In the genomic region with DNA sequence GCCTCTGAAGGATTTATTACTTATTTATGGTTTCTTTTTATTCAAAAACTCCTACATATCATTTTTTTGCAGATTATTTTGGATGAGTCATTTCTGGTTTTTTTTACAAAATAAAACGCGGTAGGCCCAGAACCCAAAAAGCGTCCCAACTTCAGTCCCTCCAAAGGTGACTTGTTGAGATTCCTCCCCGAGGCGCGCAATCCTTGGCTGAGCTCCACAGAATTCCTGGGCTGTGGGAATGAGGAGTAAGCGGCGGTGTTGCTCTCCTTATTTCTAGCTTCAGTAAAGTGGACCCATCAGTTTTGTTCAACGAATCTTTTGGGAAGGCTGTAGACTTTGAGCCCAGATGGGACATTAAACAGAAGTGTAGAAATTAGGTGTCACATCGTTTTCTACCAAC, we compare ENCODE assay signal across 18 cellular contexts.
DNase-seq lines count a peak whose midpoint lies in the region; ATAC-seq, FAIRE-seq and TF ChIP-seq lines count a peak whose summit lies in the region.
"Had no signal": no experiment of that assay in that cellular context is flagged by ENCODE, and none has a peak within 500 bp of the region (broad histone marks: within the 10 kb centered on the region; RNA-seq: fewer than 3 reads in every experiment).

No MANE protein-coding gene starts in this region.

- no peaks in the 10 kb centered on the region for H3K79me1 ChIP-seq in H9 (ENCODE audit: insufficient read depth, low read depth, low read length, poor library complexity, severe bottlenecking)

- H3K4me1 ChIP-seq in H9 (ENCODE audit: insufficient read depth, low read length), result no peaks in the 10 kb centered on the region
- H3K4me1 ChIP-seq in foreskin keratinocyte, result no peaks in the 10 kb centered on the region
- H3K4me1 ChIP-seq: BLaER1 had no signal

- H2BK5ac ChIP-seq in H9 (ENCODE audit: insufficient read length, low read length), result no peak overlapping the region

- H3K9me3 ChIP-seq in H9 (ENCODE audit: control insufficient read depth, low read depth, low read length), result no peaks in the 10 kb centered on the region
- H3K9me3 ChIP-seq: BLaER1 had no signal

- H3K14ac ChIP-seq in H9 (ENCODE audit: insufficient read depth, low read length), result no peak overlapping the region

- peaks cover 5 to 12% of the 10 kb centered on the region in 2 experiments for H3K4me1 Mint-ChIP-seq in H9
- H3K4me1 Mint-ChIP-seq: CD14-positive monocyte; CD4-positive, alpha-beta memory T cell had no signal

- H2BK15ac ChIP-seq in H9 (ENCODE audit: low read depth, low read length), result no peak overlapping the region

- no peak overlapping the region for H3K56ac ChIP-seq in H9 (ENCODE audit: insufficient read length, low read depth, low read length)

- no peak for TF ChIP-seq CTCF in H9 (conservative IDR thresholded peaks at IDR 0.05)
- no peak for TF ChIP-seq CTCF in foreskin keratinocyte (conservative IDR thresholded peaks at IDR 0.05)

- H3K18ac ChIP-seq in H9 (ENCODE audit: insufficient read length, low read depth, low read length), result no peak overlapping the region

- H3K23ac ChIP-seq in H9 (ENCODE audit: insufficient read length, low read depth, low read length), result no peak overlapping the region

- H3K4me2 ChIP-seq in H9 (ENCODE audit: insufficient read depth, insufficient read length, low read length), result no peak overlapping the region
- H3K4me2 ChIP-seq: BLaER1 had no signal

- no CpG with 5 or more reads among the region's 10 CpGs for WGBS in H9 (ENCODE audit: extremely low coverage, insufficient read length, low lambda C conversion rate)

- in situ Hi-C loops in T47D (cut with HindIII; ENCODE audit: low pct_unique_long_range_greater_than_20kb, low sequenced_read_pairs), result no loop called here

- H2AFZ ChIP-seq in H9 (ENCODE audit: low read length), result no peak overlapping the region

- no peak overlapping the region for H3K9ac ChIP-seq in H9 (ENCODE audit: extremely low read depth, insufficient read length, low read length)
- H3K9ac ChIP-seq: BLaER1 had no signal

- no peak overlapping the region for H2BK120ac ChIP-seq in H9 (ENCODE audit: low read depth, low read length, poor library complexity, severe bottlenecking)

- H3K79me2 ChIP-seq in H9 (ENCODE audit: insufficient read depth, low read length), result no peaks in the 10 kb centered on the region

- no peaks in the 10 kb centered on the region for H3K27me3 Mint-ChIP-seq in H9 (ENCODE audit: low read depth)

- H4K91ac ChIP-seq in H9 (ENCODE audit: insufficient read length, low read depth, low read length), result no peak overlapping the region

- no peak overlapping the region for H3K4ac ChIP-seq in H9 (ENCODE audit: low read depth, low read length)

- no peak overlapping the region for H4K5ac ChIP-seq in H9 (ENCODE audit: insufficient read length, low read depth, low read length)

- H2BK12ac ChIP-seq in H9 (ENCODE audit: insufficient read length, low read depth, low read length), result no peak overlapping the region

- H3K27me3 ChIP-seq in H9 (ENCODE audit: insufficient read depth, low read length), result no peaks in the 10 kb centered on the region
- peaks cover 1% of the 10 kb centered on the region for H3K27me3 ChIP-seq in foreskin keratinocyte
- H3K27me3 ChIP-seq: BLaER1 had no signal

- no peak overlapping the region for H2BK20ac ChIP-seq in H9 (ENCODE audit: low read depth, low read length, poor library complexity, severe bottlenecking)

- H3K36me3 Mint-ChIP-seq in H9 (ENCODE audit: insufficient read depth in 1 of 3, low read depth in 3 of 3), result peaks cover 26 to 58% (median 53%) of the 10 kb centered on the region in 3 experiments
- H3K36me3 Mint-ChIP-seq: CD14-positive monocyte; CD4-positive, alpha-beta memory T cell had no signal

- peak overlapping the region in 2 of 3 experiments; percentile 19 to 80; a peak in 2 of 7 replicates for H3K27ac Mint-ChIP-seq in H9
- H3K27ac Mint-ChIP-seq: CD14-positive monocyte had no signal

- H4K8ac ChIP-seq in H9 (replicated peaks; ENCODE audit: insufficient read length, low read depth, low read length), result no peak overlapping the region

- ATAC-seq in foreskin keratinocyte, result peak; percentile 41
- no peak for ATAC-seq in GM19467 (IDR thresholded peaks at IDR 0.05; ENCODE audit: unreplicated experiment)
- no peak for ATAC-seq in HG02885 (IDR thresholded peaks at IDR 0.05; ENCODE audit: poor library complexity, unreplicated experiment)

- H3K4me3 Mint-ChIP-seq in H9, result no peak overlapping the region
- H3K4me3 Mint-ChIP-seq: CD14-positive monocyte; CD4-positive, alpha-beta memory T cell had no signal

- no peak for DNase-seq in H9
- peak; percentile 23 to 72 for DNase-seq in T47D (ENCODE audit: low read depth in 1 of 2, low spot score in 1 of 2)
- peak; percentile 13 to 20 for DNase-seq in foreskin keratinocyte
- DNase-seq in urothelium cell line (ENCODE audit: low spot score), result peak; percentile 16
- no peak for DNase-seq in COLO668 (lab: John Stamatoyannopoulos, UW; ENCODE audit: unreplicated experiment)
- DNase-seq: 8988T; Calu3; CD4-positive, alpha-beta memory T cell; DND-41; GOT3; H7 had no signal

- peaks cover 10 to 19% of the 10 kb centered on the region in 2 experiments; a peak in 3 of 5 replicates for H3K9me3 Mint-ChIP-seq in H9

- H3K27ac ChIP-seq in H9 (ENCODE audit: insufficient read length, low read depth, low read length), result no peak overlapping the region
- no peak overlapping the region for H3K27ac ChIP-seq in foreskin keratinocyte
- H3K27ac ChIP-seq: BLaER1, HL-60 had no signal

- H3K23me2 ChIP-seq in H9 (ENCODE audit: insufficient read length, low read depth, low read length, poor library complexity, severe bottlenecking), result no peaks in the 10 kb centered on the region

- FAIRE-seq in urothelium cell line (lab: Jason Lieb, UNC), result no peak
- FAIRE-seq: G401.6, GM12891 had no signal

- no peak overlapping the region for H3T11ph ChIP-seq in H9 (ENCODE audit: low read length)

- H2AK5ac ChIP-seq in H9 (ENCODE audit: insufficient read length, low read length), result no peak overlapping the region

- no peaks in the 10 kb centered on the region for H4K20me1 ChIP-seq in H9 (ENCODE audit: control insufficient read depth, insufficient read depth, insufficient read length)
- H4K20me1 ChIP-seq: BLaER1 had no signal

Comparison
In these comparisons a context has a peak if more than half of its experiments do, and no peak if none do; other contexts are left out.
1. DNase-seq: peak in T47D (2 of 2), foreskin keratinocyte (2 of 2) and urothelium cell line (single experiment); none in H9 (single experiment) and COLO668 (single experiment).